In genomic region chr17:76014100-76014924, GRCh38 we compare ENCODE assay signal across 8 cellular contexts. TPM values are rescaled to one million over a fixed set of nuclear protein-coding genes. Genes with fewer than 3 reads are reported as not detected.
DNase-seq lines count a peak whose midpoint lies in the region; ATAC-seq and TF ChIP-seq lines count a peak whose summit lies in the region.

No MANE protein-coding gene starts in this region.

- no peaks in the 10 kb centered on the region for H3K4me1 Mint-ChIP-seq in immature natural killer cell

- TF ChIP-seq CTCF in body of pancreas (IDR thresholded peaks at IDR 0.05): peak; percentile 86 to 98 (median 92)

- peaks cover 0 to 5% (median 1%) of the 10 kb centered on the region in 3 donors for H3K27me3 Mint-ChIP-seq in immature natural killer cell (ENCODE audit: low read depth in 3 of 3)

- H3K27ac Mint-ChIP-seq in immature natural killer cell: peak overlapping the region in 1 of 6 donors; percentile 19

- H3K9me3 ChIP-seq in body of pancreas: no peaks in the 10 kb centered on the region

- H3K4me1 ChIP-seq in body of pancreas: peaks cover 8% of the 10 kb centered on the region

- intact Hi-C loops in body of pancreas (cut with DNase I): loop anchor here (10.0 kb wide), 1 partner anchor 260 kb away; no protein-coding TSS in a partner anchor

- H3K9me3 Mint-ChIP-seq in immature natural killer cell: no peaks in the 10 kb centered on the region

- no peak overlapping the region for H3K4me3 Mint-ChIP-seq in immature natural killer cell

- no peaks in the 10 kb centered on the region for H3K36me3 Mint-ChIP-seq in immature natural killer cell

- no peaks in the 10 kb centered on the region for H3K36me3 ChIP-seq in body of pancreas (replicated peaks in 1 of 2; ENCODE audit: insufficient read depth in 1 of 2, low read depth in 2 of 2)

- no peak overlapping the region for H3K4me3 ChIP-seq in body of pancreas

- no peak overlapping the region for H3K27ac ChIP-seq in body of pancreas

- DNase-seq in AG20443 (ENCODE audit: low spot score) (peak; percentile 91), NCI-H2081 (lab: John Stamatoyannopoulos, UW) (peak; percentile 90), UCSD-AML1 (lab: John Stamatoyannopoulos, UW; ENCODE audit: unreplicated experiment) (peak; percentile 73), body of pancreas (peak; percentile 78 to 87 (median 84)), immature natural killer cell (peak; percentile 65 to 74 (median 71))
- peak; percentile 87 for DNase-seq in stimulated activated CD4-positive, alpha-beta T cell treated with anti-CD3 and anti-CD28 coated beads, Interleukin-15, amount 100 ng/mL, for 24 hours

- WGBS in body of pancreas, 2 donors: 20% methylated on average over 1 to 19 of the region's 19 CpGs

- no peak for TF ChIP-seq POLR2A in body of pancreas (IDR thresholded peaks at IDR 0.05)

- peak; percentile 55 for ATAC-seq in GM21526 (IDR thresholded peaks at IDR 0.05; ENCODE audit: low FRiP score, unreplicated experiment)
- ATAC-seq in body of pancreas: peak; percentile 86
- no peak for ATAC-seq in GM18861 (IDR thresholded peaks at IDR 0.05; ENCODE audit: unreplicated experiment)

- H3K27me3 ChIP-seq in body of pancreas: no peaks in the 10 kb centered on the region

RNA-seq across cellular contexts. Expression of gene EVPL, which starts 12.8 kb away (rescaled TPM):
- total RNA-seq in body of pancreas: 10 to 100 TPM in 1 of 2 donors, 1 to 10 TPM in 1; 4.9 to 13.0 TPM
- not detected for polyA plus RNA-seq in immature natural killer cell

RNA-seq across cellular contexts. Expression of gene CDK3, which starts 13.7 kb away (rescaled TPM):
- 1 to 10 TPM; 3.4 to 4.9 TPM for total RNA-seq in body of pancreas
- polyA plus RNA-seq in immature natural killer cell: 1 to 10 TPM in 2 of 3 donors, not detected in 1; 1.0 to 1.1 TPM

RNA-seq across cellular contexts. Expression of gene TEN1, which starts 35.3 kb away (rescaled TPM):
- 1 to 10 TPM; 6.5 to 9.2 TPM for total RNA-seq in body of pancreas
- 10 to 100 TPM; 40.2 to 53.0 (median 43.7) TPM for polyA plus RNA-seq in immature natural killer cell

RNA-seq across cellular contexts. Expression of gene ACOX1, which starts 35.3 kb away (rescaled TPM):
- total RNA-seq in body of pancreas: 10 to 100 TPM; 69.0 to 77.1 TPM
- 10 to 100 TPM; 16.1 to 23.9 (median 19.1) TPM for polyA plus RNA-seq in immature natural killer cell

RNA-seq across cellular contexts. Expression of gene SRP68, which starts 58.0 kb away (rescaled TPM):
- total RNA-seq in body of pancreas: 10 to 100 TPM; 26.2 to 27.7 TPM
- polyA plus RNA-seq in immature natural killer cell: 10 to 100 TPM; 30.1 to 62.6 (median 61.0) TPM
